ENCODE assay signal across 25 cellular contexts in the genomic region with DNA sequence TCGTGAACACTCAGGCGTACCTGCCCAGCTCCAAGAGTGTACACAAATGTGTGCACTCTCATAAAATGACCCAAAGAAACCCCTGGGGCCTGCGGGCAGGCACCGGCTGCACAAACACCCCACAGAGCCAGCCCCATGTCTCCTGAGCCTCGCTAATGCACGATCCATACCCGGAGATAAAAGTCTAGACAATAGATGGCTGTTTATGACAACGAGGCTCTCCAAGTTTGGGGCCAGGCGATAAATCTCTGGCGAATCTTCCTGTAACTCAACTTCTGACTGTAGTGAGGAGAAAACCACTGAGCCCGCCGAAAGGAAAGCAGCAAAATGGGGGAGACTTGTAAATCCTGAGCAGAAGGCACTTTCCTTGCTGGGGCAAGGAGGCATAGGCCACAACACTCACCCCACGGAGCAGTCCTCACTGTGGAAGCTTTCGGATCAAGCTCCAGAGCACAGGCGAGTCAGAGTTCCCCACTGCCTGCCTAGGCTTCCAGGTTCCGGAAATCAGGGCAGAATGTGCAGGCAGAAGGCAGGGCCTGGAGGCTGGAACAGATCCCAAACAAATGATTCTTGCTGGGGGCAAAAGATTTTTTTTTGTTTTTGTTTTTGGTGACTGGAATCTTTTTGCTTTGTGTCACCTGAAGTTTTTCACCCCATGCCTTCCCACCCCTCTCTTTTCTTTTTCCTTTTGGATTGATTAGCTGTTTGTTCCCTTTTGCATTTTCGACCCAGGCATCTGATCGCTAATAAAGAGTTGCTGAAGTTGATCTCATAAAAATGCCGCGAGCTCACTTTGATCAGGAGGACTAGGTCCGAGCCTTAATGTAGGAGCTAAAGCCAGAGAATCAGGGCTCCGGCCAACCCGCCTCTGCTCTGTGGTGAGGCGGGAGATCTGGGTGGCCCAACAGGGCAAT. TPM values are rescaled to one million over a fixed set of nuclear protein-coding genes. Genes with fewer than 3 reads are reported as not detected.
A peak's percentile ranks its signal among the peaks of the same experiment; 100 is the strongest.
DNase-seq lines count a peak whose midpoint lies in the region; ATAC-seq and TF ChIP-seq lines count a peak whose summit lies in the region.
"Had no signal": no experiment of that assay in that cellular context is flagged by ENCODE, and none has a peak within 500 bp of the region (broad histone marks: within the 10 kb centered on the region; RNA-seq: fewer than 3 reads in every experiment).

No MANE protein-coding gene starts in this region.

- H3K4me1 Mint-ChIP-seq in HFFc6 (ENCODE audit: low read depth), result peaks cover 29% of the 10 kb centered on the region
- peaks cover 45% of the 10 kb centered on the region for H3K4me1 Mint-ChIP-seq in nephron progenitor cell

- no peaks in the 10 kb centered on the region for H3K27me3 ChIP-seq in WERI-Rb-1 (ENCODE audit: insufficient read depth, low read depth, severe bottlenecking)

- no peak for ATAC-seq in HG02981 (IDR thresholded peaks at IDR 0.05; ENCODE audit: unreplicated experiment)
- ATAC-seq: activated CD8-positive, alpha-beta memory T cell treated with anti-CD3 and anti-CD28 coated beads, Interleukin-2, amount 10 ng/mL, durations not matched to agents 7 days and 5 days had no signal

- CTCF ChIA-PET in AG04449 (lab: Yijun Ruan, JAX), result interaction anchor here (0.9 to 2.0 kb wide), 5 partner anchors 17 to 248 kb away, joined by 3 to 8 read pairs (median 3); a partner anchor contains a TSS

- TF ChIP-seq CTCF in AG04449 (IDR thresholded peaks at IDR 0.05; ENCODE audit: insufficient read depth, low read length, missing control alignments), result no peak
- no peak for TF ChIP-seq CTCF in HFFc6 (IDR thresholded peaks at IDR 0.05)
- TF ChIP-seq CTCF in foreskin fibroblast (IDR thresholded peaks at IDR 0.05; ENCODE audit: low read depth, low read length), result no peak
- TF ChIP-seq CTCF in nephron progenitor cell (IDR thresholded peaks at IDR 0.05), result no peak
- TF ChIP-seq CTCF in WERI-Rb-1 (IDR thresholded peaks at IDR 0.05; ENCODE audit: low read depth, low read length), result no peak

- H3K27me3 Mint-ChIP-seq in HFFc6 (ENCODE audit: insufficient read depth), result peaks cover 75% of the 10 kb centered on the region
- peaks cover 100% of the 10 kb centered on the region for H3K27me3 Mint-ChIP-seq in nephron progenitor cell (ENCODE audit: low read depth, poor library complexity)

- DNase-seq in AG04449 (ENCODE audit: low read depth, low spot score) (no peak), HFFc6 (no peak), foreskin fibroblast (peak; percentile 66 to 70), nephron progenitor cell (no peak), NCI-H1436 treated with DMSO at 0.1 percent for 48 hours (lab: John Stamatoyannopoulos, UW) (no peak), T1000 (lab: John Stamatoyannopoulos, UW) (no peak), WERI-Rb-1 (no peak)
- DNase-seq: activated CD8-positive, alpha-beta memory T cell treated with anti-CD3 and anti-CD28 coated beads, Interleukin-2, amount 10 ng/mL, durations not matched to agents 7 days and 5 days; activated naive CD4-positive, alpha-beta T cell treated with anti-CD3 and anti-CD28 coated beads, Interleukin-2, amount 50 U/mL, for 16 hours; caudate nucleus; H7; islet precursor cell; Kasumi-1; NCI-H1048; NCI-H187 treated with DMSO at 0.1 percent for 48 hours; NCI-H774; retina; Right ventricle myocardium superior had no signal

- H3K27ac ChIP-seq in WERI-Rb-1, result no peak overlapping the region

- H3K4me3 Mint-ChIP-seq in HFFc6, result peak overlapping the region; percentile 81; the same call in 1 of the 2 replicates
- peak overlapping the region; percentile 37 for H3K4me3 Mint-ChIP-seq in nephron progenitor cell
- H3K4me3 Mint-ChIP-seq: activated CD8-positive, alpha-beta memory T cell treated with anti-CD3 and anti-CD28 coated beads, Interleukin-2, amount 10 ng/mL, durations not matched to agents 7 days and 5 days had no signal

- H3K4me3 ChIP-seq in AG04449 (ENCODE audit: low read depth, low read length), result peak overlapping the region; percentile 73
- peak overlapping the region; percentile 65 to 90 for H3K4me3 ChIP-seq in foreskin fibroblast (ENCODE audit: low read depth in 1 of 2, low read length in 2 of 2)
- H3K4me3 ChIP-seq in WERI-Rb-1 (ENCODE audit: low read depth, low read length), result no peak overlapping the region
- H3K4me3 ChIP-seq: lung had no signal

- H3K9me3 Mint-ChIP-seq in HFFc6 (no peaks in the 10 kb centered on the region), nephron progenitor cell (no peaks in the 10 kb centered on the region)

- H3K36me3 ChIP-seq in WERI-Rb-1, result no peaks in the 10 kb centered on the region

- no peaks in the 10 kb centered on the region for H3K36me3 Mint-ChIP-seq in HFFc6 (ENCODE audit: low read depth)
- H3K36me3 Mint-ChIP-seq in nephron progenitor cell (ENCODE audit: low read depth), result no peaks in the 10 kb centered on the region

- H3K27ac Mint-ChIP-seq in HFFc6 (peak overlapping the region; percentile 81; the same call in 1 of the 2 replicates), nephron progenitor cell (no peak overlapping the region)
- H3K27ac Mint-ChIP-seq: activated CD8-positive, alpha-beta memory T cell treated with anti-CD3 and anti-CD28 coated beads, Interleukin-2, amount 10 ng/mL, durations not matched to agents 7 days and 5 days; CD14-positive monocyte had no signal

- no peaks in the 10 kb centered on the region for H3K9me3 ChIP-seq in WERI-Rb-1 (ENCODE audit: severe bottlenecking)

- POLR2A ChIA-PET in AG04449 (lab: Yijun Ruan, JAX), result interaction anchor here (0.6 to 0.9 kb wide), 3 partner anchors 23 to 1037 kb away, joined by 3 to 6 read pairs (median 3); no protein-coding TSS in a partner anchor

RNA-seq across cellular contexts. Expression of a gene that starts 4.5 kb away (rescaled TPM):
- total RNA-seq in HFFc6 (2021; fragmentation: NEBNext Ultra II Directional; extraction: Animal tissue kit (Norgen Biotek cat#: 25700)), result 1 to 10 TPM in 4 of 6 experiments, under 1 TPM in 2; 0.09 to 2.2 (median 1.8) TPM
- total RNA-seq: activated CD8-positive, alpha-beta memory T cell treated with anti-CD3 and anti-CD28 coated beads, Interleukin-2, amount 10 ng/mL, durations not matched to agents 7 days and 5 days; dermis microvascular lymphatic vessel endothelial cell; endothelial cell of umbilical vein; H7; lung; Right ventricle myocardium superior had no signal

RNA-seq across cellular contexts. Expression of a gene that starts 6.3 kb away (rescaled TPM):
- total RNA-seq in HFFc6 (2021; fragmentation: NEBNext Ultra II Directional; extraction: Animal tissue kit (Norgen Biotek cat#: 25700)), result 1 to 10 TPM in 4 of 6 experiments, under 1 TPM in 1, not detected in 1; 0.26 to 3.7 (median 2.8) TPM
- total RNA-seq: activated CD8-positive, alpha-beta memory T cell treated with anti-CD3 and anti-CD28 coated beads, Interleukin-2, amount 10 ng/mL, durations not matched to agents 7 days and 5 days; dermis microvascular lymphatic vessel endothelial cell; endothelial cell of umbilical vein; H7; Right ventricle myocardium superior had no signal

RNA-seq across cellular contexts. Expression of a gene that starts 13.8 kb away (rescaled TPM):
- not detected for total RNA-seq in HFFc6 (2021; fragmentation: NEBNext Ultra II Directional; extraction: Animal tissue kit (Norgen Biotek cat#: 25700))
- total RNA-seq: activated CD8-positive, alpha-beta memory T cell treated with anti-CD3 and anti-CD28 coated beads, Interleukin-2, amount 10 ng/mL, durations not matched to agents 7 days and 5 days; dermis microvascular lymphatic vessel endothelial cell; endothelial cell of umbilical vein; H7; lung; Right ventricle myocardium superior; ureter had no signal

RNA-seq across cellular contexts. Expression of a gene that starts 16.5 kb away (rescaled TPM):
- 1 to 10 TPM in 3 of 6 experiments, under 1 TPM in 2, not detected in 1; 0.33 to 1.4 (median 1.3) TPM for total RNA-seq in HFFc6 (2021; fragmentation: NEBNext Ultra II Directional; extraction: Animal tissue kit (Norgen Biotek cat#: 25700))
- total RNA-seq: activated CD8-positive, alpha-beta memory T cell treated with anti-CD3 and anti-CD28 coated beads, Interleukin-2, amount 10 ng/mL, durations not matched to agents 7 days and 5 days; dermis microvascular lymphatic vessel endothelial cell; endothelial cell of umbilical vein; H7; Right ventricle myocardium superior had no signal

RNA-seq across cellular contexts. Expression of a gene that starts 29.8 kb away (rescaled TPM):
- total RNA-seq in HFFc6 (2021; fragmentation: NEBNext Ultra II Directional; extraction: Animal tissue kit (Norgen Biotek cat#: 25700)), result not detected
- total RNA-seq: activated CD8-positive, alpha-beta memory T cell treated with anti-CD3 and anti-CD28 coated beads, Interleukin-2, amount 10 ng/mL, durations not matched to agents 7 days and 5 days; dermis microvascular lymphatic vessel endothelial cell; endothelial cell of umbilical vein; H7; lung; osteoblast; Right ventricle myocardium superior had no signal

Comparison
In these comparisons a context has a peak if more than half of its experiments do, and no peak if none do; other contexts are left out.
1. DNase-seq: peak in foreskin fibroblast (2 of 2); none in AG04449 (single experiment), HFFc6 (single experiment), nephron progenitor cell (single experiment), NCI-H1436 treated with DMSO at 0.1 percent for 48 hours (single experiment), T1000 (single experiment) and WERI-Rb-1 (single experiment).